Comparison of ENCODE assay signal across 8 cellular contexts in genomic region chr10:18651324-18652007, GRCh38. TPM values are rescaled to one million over a fixed set of nuclear protein-coding genes. Genes with fewer than 3 reads are reported as not detected.
DNase-seq lines count a peak whose midpoint lies in the region; ATAC-seq and TF ChIP-seq lines count a peak whose summit lies in the region.

A gene with protein sequence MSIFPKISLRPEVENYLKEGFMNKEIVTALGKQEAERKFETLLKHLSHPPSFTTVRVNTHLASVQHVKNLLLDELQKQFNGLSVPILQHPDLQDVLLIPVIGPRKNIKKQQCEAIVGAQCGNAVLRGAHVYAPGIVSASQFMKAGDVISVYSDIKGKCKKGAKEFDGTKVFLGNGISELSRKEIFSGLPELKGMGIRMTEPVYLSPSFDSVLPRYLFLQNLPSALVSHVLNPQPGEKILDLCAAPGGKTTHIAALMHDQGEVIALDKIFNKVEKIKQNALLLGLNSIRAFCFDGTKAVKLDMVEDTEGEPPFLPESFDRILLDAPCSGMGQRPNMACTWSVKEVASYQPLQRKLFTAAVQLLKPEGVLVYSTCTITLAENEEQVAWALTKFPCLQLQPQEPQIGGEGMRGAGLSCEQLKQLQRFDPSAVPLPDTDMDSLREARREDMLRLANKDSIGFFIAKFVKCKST (minus strand): TSS chr10:18651587. CDS start chr10:18651203, 384 bp downstream.

- peak within 1 kb of the TSS; percentile 79 for H3K27ac ChIP-seq in DND-41 (ENCODE audit: low read length)
- H3K27ac ChIP-seq in KMS-11, result peak within 1 kb of the TSS; percentile 74

- H3K4me1 Mint-ChIP-seq in naive thymus-derived CD8-positive, alpha-beta T cell, result peaks cover 9 to 48% (median 44%) of the 10 kb centered on the region in 4 donors

- peaks cover 0 to 2% (median 0%) of the 10 kb centered on the region in 5 donors for H3K27me3 Mint-ChIP-seq in naive thymus-derived CD8-positive, alpha-beta T cell

- H3K9me3 ChIP-seq in DND-41 (ENCODE audit: insufficient read depth, low read length, severe bottlenecking), result no peaks in the 10 kb centered on the region

- peak within 1 kb of the TSS; percentile 96 for H2AFZ ChIP-seq in DND-41 (ENCODE audit: low read depth, low read length)
- peak within 1 kb of the TSS; percentile 83 for H2AFZ ChIP-seq in KMS-11 (ENCODE audit: low read depth)

- TF ChIP-seq CTCF in DND-41 (IDR thresholded peaks at IDR 0.05; ENCODE audit: borderline replicate concordance, extremely low read depth, low read length, poor library complexity, severe bottlenecking) (peak; percentile 6), KMS-11 (conservative IDR thresholded peaks at IDR 0.05; ENCODE audit: low read depth, low read length) (no peak), fibroblast of mammary gland (conservative IDR thresholded peaks at IDR 0.05; ENCODE audit: control insufficient read depth, insufficient read depth, low read depth, low read length) (no peak)

- ATAC-seq in DND-41 (ENCODE audit: insufficient read depth, low read depth) (peak; percentile 91), GM21723 (IDR thresholded peaks at IDR 0.05; ENCODE audit: unreplicated experiment) (peak; percentile 98)
- ATAC-seq in naive thymus-derived CD8-positive, alpha-beta T cell, result peak; percentile 96 to 97
- peak; percentile 97 for ATAC-seq in stimulated activated naive CD8-positive, alpha-beta T cell treated with anti-CD3 and anti-CD28 coated beads, Interleukin-15, Interleukin-2, amounts not matched to agents 100 U/mL and 50 U/mL, for 24 hours

- no peaks in the 10 kb centered on the region for H4K20me1 ChIP-seq in DND-41 (ENCODE audit: insufficient read depth, low read length)
- no peaks in the 10 kb centered on the region for H4K20me1 ChIP-seq in KMS-11 (ENCODE audit: insufficient read depth)

- H3K4me3 ChIP-seq in DND-41 (ENCODE audit: low read depth in 1 of 2, low read length in 2 of 2) (peak within 1 kb of the TSS; percentile 74 to 91), KMS-11 (IDR thresholded peaks at IDR 0.05; ENCODE audit: insufficient read depth, low read depth, low read length) (peak within 1 kb of the TSS; percentile 15), fibroblast of mammary gland (ENCODE audit: control insufficient read depth, low read depth, low read length) (peak within 1 kb of the TSS; percentile 96)

- H3K36me3 Mint-ChIP-seq in naive thymus-derived CD8-positive, alpha-beta T cell, result peaks cover 0 to 31% (median 13%) of the 10 kb centered on the region in 3 donors

- peak within 1 kb of the TSS; percentile 95 to 99 (median 97) for H3K4me3 Mint-ChIP-seq in naive thymus-derived CD8-positive, alpha-beta T cell

- H3K4me1 ChIP-seq in DND-41 (ENCODE audit: insufficient read depth, low read length), result peaks cover 42% of the 10 kb centered on the region
- H3K4me1 ChIP-seq in KMS-11 (ENCODE audit: low read depth, poor library complexity, severe bottlenecking), result peaks cover 21% of the 10 kb centered on the region

- DNase-seq in DND-41, result peak; percentile 91
- DNase-seq in RPMI7951 (ENCODE audit: low read depth), result peak; percentile 89
- DNase-seq in activated T-helper 1 cell treated with anti-CD3 and anti-CD28 coated beads, Interleukin-2, amount 50 U/mL, for 16 hours (ENCODE audit: low read depth in 1 of 2, low spot score in 1 of 2), result peak; percentile 88 to 90
- peak; percentile 83 for DNase-seq in fibroblast of mammary gland (ENCODE audit: low read depth)
- DNase-seq in naive thymus-derived CD8-positive, alpha-beta T cell, result peak; percentile 84 to 96 (median 94)
- peak; percentile 94 for DNase-seq in stimulated activated naive CD8-positive, alpha-beta T cell treated with anti-CD3 and anti-CD28 coated beads, Interleukin-15, Interleukin-2, amounts not matched to agents 100 U/mL and 50 U/mL, for 24 hours

- H3K27ac Mint-ChIP-seq in naive thymus-derived CD8-positive, alpha-beta T cell, result peak within 1 kb of the TSS; percentile 94 to 99 (median 96)

- POLR2A ChIA-PET in naive thymus-derived CD8-positive, alpha-beta T cell (lab: Charles Lee), result interaction anchor here (1.0 to 1.3 kb wide), 2 partner anchors 8 to 24 kb away, joined by 3 to 4 read pairs; partner anchors contain the start of gene ARL5B

- peak within 1 kb of the TSS; percentile 79 for H3K4me2 ChIP-seq in DND-41 (ENCODE audit: insufficient read depth, low read length)
- peak within 1 kb of the TSS; percentile 75 for H3K4me2 ChIP-seq in KMS-11

- H3K27me3 ChIP-seq in DND-41 (ENCODE audit: insufficient read depth, low read length, poor library complexity) (no peaks in the 10 kb centered on the region), KMS-11 (ENCODE audit: insufficient read depth, low read depth) (no peaks in the 10 kb centered on the region)

- H3K9ac ChIP-seq in DND-41 (ENCODE audit: low read depth, low read length) (peak within 1 kb of the TSS; percentile 66), KMS-11 (peak within 1 kb of the TSS; percentile 78)

- H3K36me3 ChIP-seq in DND-41 (ENCODE audit: insufficient read depth, low read length) (peaks cover 16% of the 10 kb centered on the region), KMS-11 (ENCODE audit: insufficient read depth) (no peaks in the 10 kb centered on the region)

- H3K9me3 Mint-ChIP-seq in naive thymus-derived CD8-positive, alpha-beta T cell, result no peaks in the 10 kb centered on the region

- H3K79me2 ChIP-seq in DND-41 (ENCODE audit: insufficient read depth, low read length), result peaks cover 37% of the 10 kb centered on the region
- H3K79me2 ChIP-seq in KMS-11 (ENCODE audit: insufficient read depth, low read depth), result peaks cover 19% of the 10 kb centered on the region

RNA-seq across cellular contexts. Expression of the gene that starts here (rescaled TPM):
- 9.6 and 10.0 TPM in 2 replicates for total RNA-seq in RPMI7951 (2014; rRNA removed; shearing (Covaris generic))
- 10 to 100 TPM; 39.6 to 42.4 TPM for total RNA-seq in naive thymus-derived CD8-positive, alpha-beta T cell
- polyA plus RNA-seq in naive thymus-derived CD8-positive, alpha-beta T cell, result 10 to 100 TPM in 1 of 3 donors, 1 to 10 TPM in 2; 5.3 to 10.8 (median 6.1) TPM

Comparison
In these comparisons a context has a peak if more than half of its experiments do, and no peak if none do; other contexts are left out.
1. Peak in every context shown above with its lines: DNase-seq, ATAC-seq, H3K4me3 ChIP-seq and H3K27ac ChIP-seq.
2. H3K4me3 ChIP-seq: peak in every context shown above with its lines; median percentile 96 in fibroblast of mammary gland; 82 in DND-41; 15 in KMS-11.